In genomic region chr1:158371188-158371953, GRCh38 we compare ENCODE assay signal across 10 cellular contexts. TPM values are rescaled to one million over a fixed set of nuclear protein-coding genes. Genes with fewer than 3 reads are reported as not detected.
DNase-seq lines count a peak whose midpoint lies in the region; ATAC-seq lines count a peak whose summit lies in the region.
"Had no signal": no experiment of that assay in that cellular context is flagged by ENCODE, and none has a peak within 500 bp of the region (broad histone marks: within the 10 kb centered on the region; RNA-seq: fewer than 3 reads in every experiment).

No MANE protein-coding gene starts in this region.

- ATAC-seq in GM18907 (IDR thresholded peaks at IDR 0.05; ENCODE audit: unreplicated experiment) (peak; percentile 98), GM21529 (IDR thresholded peaks at IDR 0.05; ENCODE audit: unreplicated experiment) (peak; percentile 96), HG03432 (IDR thresholded peaks at IDR 0.05; ENCODE audit: unreplicated experiment) (peak; percentile 99)

- DNase-seq in stimulated activated CD4-positive, alpha-beta T cell treated with anti-CD3 and anti-CD28 coated beads, Interleukin-2, amount 100 ng/mL, for 48 hours = peak; percentile 7 to 19
- DNase-seq in HT-29 (ENCODE audit: low spot score) (no peak), hepatic stellate cell (ENCODE audit: low spot score) (no peak), DMS79 treated with DMSO at 0.1 percent for 48 hours (lab: John Stamatoyannopoulos, UW) (no peak)
- DNase-seq: adrenal gland had no signal

RNA-seq across cellular contexts. Expression of gene CD1E, which starts 17.7 kb away (rescaled TPM):
- total RNA-seq in HT-29 (2014; rRNA removed; shearing (Covaris generic)) = not detected in 2 replicates
- total RNA-seq: fibroblast of lung, SK-MEL-5 had no signal

RNA-seq across cellular contexts. Expression of gene OR10T2, which starts 27.9 kb away (rescaled TPM):
- not detected in 2 replicates for total RNA-seq in HT-29 (2014; rRNA removed; shearing (Covaris generic))
- total RNA-seq: adrenal gland, fibroblast of lung, SK-MEL-5 had no signal

RNA-seq across cellular contexts. Expression of gene CD1B, which starts 40.0 kb away (rescaled TPM):
- total RNA-seq in HT-29 (2014; rRNA removed; shearing (Covaris generic)) = not detected in 2 replicates
- total RNA-seq: adrenal gland, fibroblast of lung, SK-MEL-5 had no signal

RNA-seq across cellular contexts. Expression of gene OR10K2, which starts 54.7 kb away (rescaled TPM):
- total RNA-seq in HT-29 (2014; rRNA removed; shearing (Covaris generic)) = not detected in 2 replicates
- total RNA-seq: adrenal gland, fibroblast of lung, SK-MEL-5 had no signal

Comparison
In these comparisons a context has a peak if more than half of its experiments do, and no peak if none do; other contexts are left out.
1. DNase-seq: peak in stimulated activated CD4-positive, alpha-beta T cell treated with anti-CD3 and anti-CD28 coated beads, Interleukin-2, amount 100 ng/mL, for 48 hours (2 of 2); none in HT-29 (single experiment), hepatic stellate cell (single experiment) and DMS79 treated with DMSO at 0.1 percent for 48 hours (single experiment).
2. Peak in every context shown above with its lines, with median percentiles within 50 percentile points of each other: ATAC-seq.